Comparison of ENCODE assay signal across 24 cellular contexts in the genomic region with DNA sequence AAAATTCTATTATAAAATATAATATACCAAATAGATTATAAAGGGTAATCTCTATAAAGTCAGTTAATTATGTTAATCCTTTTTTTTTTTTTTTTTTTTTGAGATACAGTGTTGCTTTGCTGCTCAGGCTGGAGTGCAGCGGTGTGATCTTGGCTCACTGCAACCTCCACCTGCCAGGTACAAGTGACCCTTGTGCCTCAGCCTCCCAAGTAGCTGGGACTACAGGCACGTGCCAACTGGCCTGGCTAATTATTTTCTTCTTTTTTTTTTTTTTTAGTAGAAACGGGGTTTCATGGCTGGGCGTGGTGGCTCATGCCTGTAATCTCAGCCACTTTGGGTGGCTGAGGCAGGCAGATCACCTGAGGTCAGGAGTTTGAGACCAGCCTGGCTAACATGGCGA.
"Had no signal": no experiment of that assay in that cellular context is flagged by ENCODE, and none has a peak within 500 bp of the region (broad histone marks: within the 10 kb centered on the region; RNA-seq: fewer than 3 reads in every experiment).

No MANE protein-coding gene starts in this region.

- H3K27ac ChIP-seq: colonic mucosa, epithelial cell of prostate, esophagus squamous epithelium, gastrocnemius medialis, heart right ventricle, lower lobe of right lung had no signal

- H3K36me3 ChIP-seq: colonic mucosa, gastrocnemius medialis had no signal

- H3K27me3 ChIP-seq: colonic mucosa, esophagus squamous epithelium, gastrocnemius medialis, heart right ventricle, left lung had no signal

- H3K4me3 ChIP-seq: colonic mucosa, esophagus squamous epithelium, gastrocnemius medialis, heart right ventricle, left lung, lower lobe of right lung, mucosa of descending colon had no signal

- ATAC-seq: effector memory CD8-positive, alpha-beta T cell; esophagus mucosa; gastrocnemius medialis; heart right ventricle; left colon; left lung; left ventricle myocardium superior; lower lobe of right lung; mucosa of descending colon had no signal

- H3K4me1 ChIP-seq: colonic mucosa, esophagus squamous epithelium, left lung, lower lobe of right lung had no signal

- FAIRE-seq: endometrium, keratinocyte had no signal

- H3K9me3 ChIP-seq: colonic mucosa, esophagus squamous epithelium, gastrocnemius medialis, heart right ventricle, left lung, lower lobe of right lung, mucosa of descending colon had no signal

- DNase-seq: colonic mucosa; cortex of kidney; effector CD8-positive, alpha-beta T cell; effector memory CD8-positive, alpha-beta T cell; endodermal cell; erythroblast; esophagus squamous epithelium; foreskin fibroblast; foreskin melanocyte; gastrocnemius medialis; glutamatergic neuron; head of caudate nucleus; heart right ventricle; hippocampal formation; left colon; left lung; left ventricle myocardium superior; lower lobe of right lung; mucosa of descending colon; naive B cell had no signal
